ENCODE assay signal across 12 cellular contexts in genomic region chr18:24080861-24081260, GRCh38.
"Had no signal": no experiment of that assay in that cellular context is flagged by ENCODE, and none has a peak within 500 bp of the region (broad histone marks: within the 10 kb centered on the region; RNA-seq: fewer than 3 reads in every experiment).

No MANE protein-coding gene starts in this region.

- H3K27me3 Mint-ChIP-seq: activated naive CD4-positive, alpha-beta T cell treated with anti-CD3 and anti-CD28 coated beads, Interleukin-2, amount 10 ng/mL, durations not matched to agents 7 days and 5 days had no signal

- H3K27ac Mint-ChIP-seq: activated naive CD4-positive, alpha-beta T cell treated with anti-CD3 and anti-CD28 coated beads, Interleukin-2, amount 10 ng/mL, durations not matched to agents 7 days and 5 days; mesothelial cell of epicardium; T-helper 2 cell treated with Interferon-gamma antibody and Interleukin-4, amounts not matched to agents 5 μg/mL and 100 μg/mL, for 36 hours had no signal

- H3K4me3 Mint-ChIP-seq: activated naive CD4-positive, alpha-beta T cell treated with anti-CD3 and anti-CD28 coated beads, Interleukin-2, amount 10 ng/mL, durations not matched to agents 7 days and 5 days; mesothelial cell of epicardium; T-helper 2 cell treated with Interferon-gamma antibody and Interleukin-4, amounts not matched to agents 5 μg/mL and 100 μg/mL, for 36 hours had no signal

- H3K36me3 ChIP-seq: brain microvascular endothelial cell, right atrium auricular region, thoracic aorta had no signal

- ATAC-seq: esophagus mucosa had no signal

- H3K27ac ChIP-seq: brain microvascular endothelial cell, neutrophil, right atrium auricular region, thoracic aorta had no signal

- H3K27me3 ChIP-seq: brain microvascular endothelial cell, neutrophil, right atrium auricular region had no signal

- DNase-seq: activated naive CD4-positive, alpha-beta T cell treated with anti-CD3 and anti-CD28 coated beads, Interleukin-2, amount 10 ng/mL, durations not matched to agents 7 days and 5 days; brain microvascular endothelial cell; hypothalamus; SIG-M5; stimulated activated naive CD4-positive, alpha-beta T cell treated with Interleukin-2 at 50 U/mL for 16 hours had no signal

- H3K4me3 ChIP-seq: right atrium auricular region, smooth muscle cell, thoracic aorta had no signal

- H3K9me3 ChIP-seq: neutrophil, right atrium auricular region, thoracic aorta had no signal

- H3K9me3 Mint-ChIP-seq: activated naive CD4-positive, alpha-beta T cell treated with anti-CD3 and anti-CD28 coated beads, Interleukin-2, amount 10 ng/mL, durations not matched to agents 7 days and 5 days; mesothelial cell of epicardium; T-helper 2 cell treated with Interferon-gamma antibody and Interleukin-4, amounts not matched to agents 5 μg/mL and 100 μg/mL, for 36 hours had no signal
